8 cellular contexts compared by ENCODE assay signal in the genomic region with DNA sequence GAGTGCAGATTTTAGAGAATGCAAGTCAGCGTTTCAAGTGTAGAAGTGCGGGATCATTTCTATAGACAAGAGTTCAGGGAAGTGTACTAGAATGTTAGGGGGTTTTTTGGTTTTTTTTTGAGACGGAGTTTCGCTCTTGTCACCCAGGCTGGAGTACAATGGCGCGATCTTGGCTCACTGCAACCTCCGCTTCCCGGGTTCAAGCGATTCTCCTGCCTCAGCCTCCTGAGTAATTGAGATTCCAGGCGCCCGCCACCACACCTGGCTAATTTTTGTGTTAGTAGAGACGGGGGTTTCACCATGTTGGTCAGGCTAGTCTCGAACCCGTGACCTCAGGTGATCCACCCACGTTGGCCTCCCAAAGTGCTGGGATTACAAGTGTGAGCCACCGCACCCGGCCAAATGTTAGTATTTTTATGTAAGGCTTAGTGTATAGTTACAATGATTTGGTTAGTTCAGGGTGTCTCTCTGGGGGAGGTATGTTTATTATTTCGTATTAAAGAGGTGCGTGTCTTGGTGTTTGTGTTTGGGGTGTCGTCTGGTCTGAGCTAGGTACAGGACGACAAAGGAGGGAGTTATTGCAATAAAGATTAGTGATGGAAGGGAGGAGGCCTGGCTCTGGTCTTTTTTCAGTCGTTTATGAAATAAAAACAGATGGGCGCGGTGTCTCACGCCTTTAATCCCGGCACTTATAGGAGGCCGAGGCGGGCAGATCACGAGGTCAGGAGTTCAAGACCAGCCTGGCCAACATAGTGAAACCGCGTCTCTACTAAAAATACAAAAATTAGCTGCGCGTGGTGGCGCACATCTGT. TPM values are rescaled to one million over a fixed set of nuclear protein-coding genes. Genes with fewer than 3 reads are reported as not detected.
A peak's percentile ranks its signal among the peaks of the same experiment; 100 is the strongest.
DNase-seq lines count a peak whose midpoint lies in the region; ATAC-seq and TF ChIP-seq lines count a peak whose summit lies in the region.
"Not testable (repeated sequence)": the region's sequence is repeated elsewhere in the genome, so short reads cannot be mapped to it uniquely, and the experiment has no call there.

No MANE protein-coding gene starts in this region.

- not testable (repeated sequence) for H3K9me3 Mint-ChIP-seq in CD14-positive monocyte; activated CD4-positive, alpha-beta memory T cell treated with anti-CD3 and anti-CD28 coated beads for 36 hours; natural killer cell treated with Interleukin-12 subunit alpha and Interleukin-12 subunit beta and Interleukin-15 and Interleukin-18, amount 100 ng/mL, for 72 hours; stimulated activated naive CD8-positive, alpha-beta T cell treated with anti-CD3 and anti-CD28 coated beads, Interleukin-15, Interleukin-2, amounts not matched to agents 100 ng/mL and 50 ng/mL, for 24 hours

- peak overlapping the region; percentile 86 to 97 (median 96) for H3K27ac Mint-ChIP-seq in CD14-positive monocyte
- peak overlapping the region; percentile 96 for H3K27ac Mint-ChIP-seq in activated CD4-positive, alpha-beta memory T cell treated with anti-CD3 and anti-CD28 coated beads for 36 hours
- H3K27ac Mint-ChIP-seq in natural killer cell treated with Interleukin-12 subunit alpha and Interleukin-12 subunit beta and Interleukin-15 and Interleukin-18, amount 100 ng/mL, for 72 hours, result peak overlapping the region; percentile 80 to 93
- H3K27ac Mint-ChIP-seq in stimulated activated naive CD8-positive, alpha-beta T cell treated with anti-CD3 and anti-CD28 coated beads, Interleukin-15, Interleukin-2, amounts not matched to agents 100 ng/mL and 50 ng/mL, for 24 hours, result peak overlapping the region; percentile 97

- H3K27me3 ChIP-seq in MG63, right atrium auricular region: not testable (repeated sequence)

- peak overlapping the region; percentile 97 for H3K4me3 ChIP-seq in MG63
- peak overlapping the region; percentile 65 to 71 for H3K4me3 ChIP-seq in right atrium auricular region

- peak overlapping the region; percentile 90 to 96 for H3K4me3 Mint-ChIP-seq in CD14-positive monocyte
- peak overlapping the region; percentile 96 for H3K4me3 Mint-ChIP-seq in activated CD4-positive, alpha-beta memory T cell treated with anti-CD3 and anti-CD28 coated beads for 36 hours
- H3K4me3 Mint-ChIP-seq in natural killer cell treated with Interleukin-12 subunit alpha and Interleukin-12 subunit beta and Interleukin-15 and Interleukin-18, amount 100 ng/mL, for 72 hours, result peak overlapping the region; percentile 84
- H3K4me3 Mint-ChIP-seq in stimulated activated naive CD8-positive, alpha-beta T cell treated with anti-CD3 and anti-CD28 coated beads, Interleukin-15, Interleukin-2, amounts not matched to agents 100 ng/mL and 50 ng/mL, for 24 hours, result peak overlapping the region; percentile 93

- peaks cover 0 to 20% of the 10 kb centered on the region in 2 donors for H3K4me1 ChIP-seq in right atrium auricular region

- peaks cover 4 to 13% of the 10 kb centered on the region in 2 donors for H3K36me3 Mint-ChIP-seq in CD14-positive monocyte
- H3K36me3 Mint-ChIP-seq in activated CD4-positive, alpha-beta memory T cell treated with anti-CD3 and anti-CD28 coated beads for 36 hours; natural killer cell treated with Interleukin-12 subunit alpha and Interleukin-12 subunit beta and Interleukin-15 and Interleukin-18, amount 100 ng/mL, for 72 hours: not testable (repeated sequence)
- peaks cover 12% of the 10 kb centered on the region for H3K36me3 Mint-ChIP-seq in stimulated activated naive CD8-positive, alpha-beta T cell treated with anti-CD3 and anti-CD28 coated beads, Interleukin-15, Interleukin-2, amounts not matched to agents 100 ng/mL and 50 ng/mL, for 24 hours (ENCODE audit: low read depth)

- not testable (repeated sequence) for H3K9me3 ChIP-seq in MG63, right atrium auricular region

- H3K27ac ChIP-seq in caudate nucleus (ENCODE audit: low read depth, low read length) (peak overlapping the region; percentile 89), right atrium auricular region (peak overlapping the region; percentile 91 to 93)

- peak; percentile 1 for ATAC-seq in GM21619 (IDR thresholded peaks at IDR 0.05; ENCODE audit: unreplicated experiment)
- ATAC-seq in natural killer cell treated with Interleukin-12 subunit alpha and Interleukin-12 subunit beta and Interleukin-15 and Interleukin-18, amount 100 ng/mL, for 72 hours, result not testable (repeated sequence)

- peaks cover 13% of the 10 kb centered on the region for H3K36me3 ChIP-seq in MG63
- H3K36me3 ChIP-seq in right atrium auricular region, result not testable (repeated sequence)

- POLR2A ChIA-PET in activated CD4-positive, alpha-beta memory T cell treated with anti-CD3 and anti-CD28 coated beads for 36 hours (lab: Charles Lee), result interaction anchor here (0.7 to 2.5 kb wide), 8 partner anchors 9 to 399 kb away, joined by 3 to 10 read pairs (median 4); a partner anchor contains a TSS

- intact Hi-C loops in CD14-positive monocyte (cut with micrococcal nuclease), result loop anchor here in 1 of 2 donors (1.0 to 5.0 kb wide), 2 partner anchors 12 to 33 kb away; no protein-coding TSS in a partner anchor
- intact Hi-C loops in activated CD4-positive, alpha-beta memory T cell treated with anti-CD3 and anti-CD28 coated beads for 36 hours (cut with micrococcal nuclease), result loop anchor here (1.0 to 5.0 kb wide), 5 partner anchors 10 to 912 kb away; a partner anchor contains a TSS

- H3K27me3 Mint-ChIP-seq in CD14-positive monocyte (ENCODE audit: low read depth in 3 of 3); activated CD4-positive, alpha-beta memory T cell treated with anti-CD3 and anti-CD28 coated beads for 36 hours; natural killer cell treated with Interleukin-12 subunit alpha and Interleukin-12 subunit beta and Interleukin-15 and Interleukin-18, amount 100 ng/mL, for 72 hours; stimulated activated naive CD8-positive, alpha-beta T cell treated with anti-CD3 and anti-CD28 coated beads, Interleukin-15, Interleukin-2, amounts not matched to agents 100 ng/mL and 50 ng/mL, for 24 hours: not testable (repeated sequence)

- not testable (repeated sequence) for TF ChIP-seq CTCF in CD14-positive monocyte (IDR thresholded peaks at IDR 0.05)
- peak in 1 of 2 donors; percentile 1 for TF ChIP-seq CTCF in right atrium auricular region (IDR thresholded peaks at IDR 0.05)

- CTCF ChIA-PET in activated CD4-positive, alpha-beta memory T cell treated with anti-CD3 and anti-CD28 coated beads for 36 hours (lab: Charles Lee), result interaction anchor here (0.9 to 2.5 kb wide), 3 partner anchors 10 to 398 kb away, joined by 3 to 14 read pairs (median 7); a partner anchor contains a TSS

- DNase-seq in CD14-positive monocyte (ENCODE audit: low spot score); MG63; right atrium auricular region (ENCODE audit: low spot score); natural killer cell treated with Interleukin-12 subunit alpha and Interleukin-12 subunit beta and Interleukin-15 and Interleukin-18, amount 100 ng/mL, for 72 hours (ENCODE audit: low spot score): not testable (repeated sequence)
- peak; percentile 52 for DNase-seq in activated CD4-positive, alpha-beta memory T cell treated with anti-CD3 and anti-CD28 coated beads for 36 hours
- DNase-seq in caudate nucleus (lab: John Stamatoyannopoulos, UW), result peak in 1 of 61 donors; percentile 39

- H3K4me1 Mint-ChIP-seq in CD14-positive monocyte, result peaks cover 13% of the 10 kb centered on the region
- peaks cover 13% of the 10 kb centered on the region for H3K4me1 Mint-ChIP-seq in activated CD4-positive, alpha-beta memory T cell treated with anti-CD3 and anti-CD28 coated beads for 36 hours (ENCODE audit: low read depth)
- peaks cover 10 to 11% of the 10 kb centered on the region in 2 donors for H3K4me1 Mint-ChIP-seq in natural killer cell treated with Interleukin-12 subunit alpha and Interleukin-12 subunit beta and Interleukin-15 and Interleukin-18, amount 100 ng/mL, for 72 hours (ENCODE audit: low read depth in 2 of 2)
- peaks cover 30% of the 10 kb centered on the region for H3K4me1 Mint-ChIP-seq in stimulated activated naive CD8-positive, alpha-beta T cell treated with anti-CD3 and anti-CD28 coated beads, Interleukin-15, Interleukin-2, amounts not matched to agents 100 ng/mL and 50 ng/mL, for 24 hours (ENCODE audit: low read depth)

RNA-seq across cellular contexts. Expression of a gene that starts 0.8 kb away (rescaled TPM):
- 10 to 100 TPM; 20.5 to 22.6 TPM for polyA plus RNA-seq in CD14-positive monocyte
- total RNA-seq in MG63 (2014; rRNA removed; shearing (Covaris generic); ENCODE audit: low replicate concordance), result 115 and 171 TPM in 2 replicates
- 10 to 100 TPM; 50.5 to 57.1 TPM for total RNA-seq in activated CD4-positive, alpha-beta memory T cell treated with anti-CD3 and anti-CD28 coated beads for 36 hours
- 100 to 1,000 TPM in 1 of 2 donors, 10 to 100 TPM in 1; 97.8 to 124 TPM for total RNA-seq in right atrium auricular region
- total RNA-seq in natural killer cell treated with Interleukin-12 subunit alpha and Interleukin-12 subunit beta and Interleukin-15 and Interleukin-18, amount 100 ng/mL, for 72 hours, result 10 to 100 TPM; 69.8 to 82.6 TPM

RNA-seq across cellular contexts. Expression of a gene that starts 11.1 kb away (rescaled TPM):
- 100 to 1,000 TPM; 146 to 172 TPM for polyA plus RNA-seq in CD14-positive monocyte
- 91.0 and 97.0 TPM in 2 replicates for total RNA-seq in MG63 (2014; rRNA removed; shearing (Covaris generic); ENCODE audit: low replicate concordance)
- 10 to 100 TPM; 50.0 to 52.2 TPM for total RNA-seq in activated CD4-positive, alpha-beta memory T cell treated with anti-CD3 and anti-CD28 coated beads for 36 hours
- 10 to 100 TPM; 40.5 to 44.8 TPM for total RNA-seq in right atrium auricular region
- total RNA-seq in natural killer cell treated with Interleukin-12 subunit alpha and Interleukin-12 subunit beta and Interleukin-15 and Interleukin-18, amount 100 ng/mL, for 72 hours, result 10 to 100 TPM; 58.9 to 61.8 TPM
